ENCODE assay signal across 32 cellular contexts in genomic region chr5:171330011-171330410, GRCh38. TPM values are rescaled to one million over a fixed set of nuclear protein-coding genes. Genes with fewer than 3 reads are reported as not detected.
"Had no signal": no experiment of that assay in that cellular context is flagged by ENCODE, and none has a peak within 500 bp of the region (broad histone marks: within the 10 kb centered on the region; RNA-seq: fewer than 3 reads in every experiment).

No MANE protein-coding gene starts in this region.

- H3K27me3 ChIP-seq: vagina had no signal

- H3K36me3 Mint-ChIP-seq: naive thymus-derived CD8-positive, alpha-beta T cell; stimulated activated memory B cell treated with anti-CD40 and anti-IgM and Interleukin-4, amounts not matched to agents 10 μg/mL and 1 μg/mL and 100 μg/mL, for 72 hours; type B pancreatic cell had no signal

- H3K9me3 ChIP-seq: left ventricle myocardium inferior, mucosa of descending colon, pancreas, prostate gland, sigmoid colon, tibial nerve, vagina had no signal

- FAIRE-seq: pancreas had no signal

- H3K4me1 Mint-ChIP-seq: naive thymus-derived CD8-positive, alpha-beta T cell; nephron; neural crest cell; stimulated activated memory B cell treated with anti-CD40 and anti-IgM and Interleukin-4, amounts not matched to agents 10 μg/mL and 1 μg/mL and 100 μg/mL, for 72 hours; stimulated activated naive CD8-positive, alpha-beta T cell treated with anti-CD3 and anti-CD28 coated beads, Interleukin-15, amount 100 ng/mL, for 72 hours had no signal

- DNase-seq: islet precursor cell; left ventricle myocardium inferior; mesendoderm; midbrain; mucosa of descending colon; naive thymus-derived CD8-positive, alpha-beta T cell; nucleus accumbens; pancreas; retina; right cardiac atrium; sigmoid colon; stimulated activated CD4-positive, alpha-beta T cell treated with anti-CD3 and anti-CD28 coated beads, Interleukin-1b, Interleukin-23, amount 100 ng/mL, for 48 hours; stimulated activated CD4-positive, alpha-beta T cell treated with anti-CD3 and anti-CD28 coated beads, Interleukin-2, amount 100 ng/mL, for 48 hours; stimulated activated CD4-positive, alpha-beta T cell treated with anti-CD3 and anti-CD28 coated beads, Interleukin-4, amount 100 ng/mL, for 4 hours; stimulated activated CD8-positive, alpha-beta memory T cell treated with anti-CD3 and anti-CD28 coated beads, Interleukin-4, amount 100 ng/mL, for 48 hours; stimulated activated naive CD4-positive, alpha-beta T cell treated with Interleukin-2 at 50 U/mL for 16 hours; stimulated activated naive CD8-positive, alpha-beta T cell treated with anti-CD3 and anti-CD28 coated beads, Interleukin-15, amount 100 ng/mL, for 72 hours; substantia nigra had no signal

- ATAC-seq: mucosa of descending colon; naive thymus-derived CD8-positive, alpha-beta T cell; pancreas; right cardiac atrium; stimulated activated memory B cell treated with anti-CD40 and anti-IgM and Interleukin-4, amounts not matched to agents 10 μg/mL and 1 μg/mL and 100 μg/mL, for 72 hours; stimulated activated naive CD8-positive, alpha-beta T cell treated with anti-CD3 and anti-CD28 coated beads, Interleukin-15, amount 100 ng/mL, for 72 hours had no signal

- H3K9me3 Mint-ChIP-seq: nephron; neural crest cell; stimulated activated memory B cell treated with anti-CD40 and anti-IgM and Interleukin-4, amounts not matched to agents 10 μg/mL and 1 μg/mL and 100 μg/mL, for 72 hours; stimulated activated naive CD8-positive, alpha-beta T cell treated with anti-CD3 and anti-CD28 coated beads, Interleukin-15, amount 100 ng/mL, for 72 hours; type B pancreatic cell had no signal

- H3K36me3 ChIP-seq: left ventricle myocardium inferior, pancreas, prostate gland, sigmoid colon, tibial nerve, vagina had no signal

- H3K4me2 ChIP-seq: hepatocyte, smooth muscle cell had no signal

- H3K4me3 ChIP-seq: hepatocyte, left ventricle myocardium inferior, lung, mucosa of descending colon, pancreas, prostate gland, sigmoid colon, smooth muscle cell, tibial nerve, vagina had no signal

- H3K4me1 ChIP-seq: left ventricle myocardium inferior, pancreas, prostate gland, sigmoid colon, tibial nerve, vagina had no signal

- H3K79me2 ChIP-seq: hepatocyte had no signal

- H3K27ac Mint-ChIP-seq: naive thymus-derived CD8-positive, alpha-beta T cell; nephron; stimulated activated memory B cell treated with anti-CD40 and anti-IgM and Interleukin-4, amounts not matched to agents 10 μg/mL and 1 μg/mL and 100 μg/mL, for 72 hours; stimulated activated naive CD8-positive, alpha-beta T cell treated with anti-CD3 and anti-CD28 coated beads, Interleukin-15, amount 100 ng/mL, for 72 hours; type B pancreatic cell had no signal

- H3K4me3 Mint-ChIP-seq: naive thymus-derived CD8-positive, alpha-beta T cell; nephron; neural crest cell; stimulated activated memory B cell treated with anti-CD40 and anti-IgM and Interleukin-4, amounts not matched to agents 10 μg/mL and 1 μg/mL and 100 μg/mL, for 72 hours; stimulated activated naive CD8-positive, alpha-beta T cell treated with anti-CD3 and anti-CD28 coated beads, Interleukin-15, amount 100 ng/mL, for 72 hours; type B pancreatic cell had no signal

- H3K27ac ChIP-seq: hepatocyte, left ventricle myocardium inferior, pancreas, prostate gland, sigmoid colon, tibial nerve, vagina had no signal

- H2AFZ ChIP-seq: hepatocyte had no signal

RNA-seq across cellular contexts. Expression of gene TLX3, which starts 21.0 kb away (rescaled TPM):
- total RNA-seq: hepatocyte; left ventricle myocardium inferior; lower leg skin; lung; mucosa of descending colon; naive thymus-derived CD8-positive, alpha-beta T cell; osteoblast; pancreas; prostate gland; right cardiac atrium; sigmoid colon; skeletal muscle tissue; smooth muscle cell; temporal lobe; tibial nerve; vagina had no signal
- polyA plus RNA-seq: lung; naive thymus-derived CD8-positive, alpha-beta T cell; pancreas; right cardiac atrium; sigmoid colon had no signal
